Comparison of ENCODE assay signal across 8 cellular contexts in genomic region chr3:134250717-134251220, GRCh38. TPM values are rescaled to one million over a fixed set of nuclear protein-coding genes. Genes with fewer than 3 reads are reported as not detected.
DNase-seq lines count a peak whose midpoint lies in the region; ATAC-seq and TF ChIP-seq lines count a peak whose summit lies in the region.

TSS of gene RYK (minus strand) at chr3:134250859. CDS start at chr3:134250654, 205 bp downstream.

- H3K4me1 ChIP-seq in ACC112 (ENCODE audit: control insufficient read depth, insufficient read depth, low read length, unreplicated experiment) (peaks cover 15% of the 10 kb centered on the region), spleen (peaks cover 25 to 76% (median 50%) of the 10 kb centered on the region in 6 donors)

- H3K4me3 ChIP-seq in ACC112 (ENCODE audit: low read depth, low read length), result peak within 1 kb of the TSS; percentile 96
- peak within 1 kb of the TSS; percentile 69 to 73 for H3K4me3 ChIP-seq in cardiac fibroblast (replicated peaks in 1 of 2; ENCODE audit: low read depth in 2 of 2, low read length in 2 of 2)
- H3K4me3 ChIP-seq in spleen, result peak within 1 kb of the TSS; percentile 65 to 91 (median 70)

- H3K4me3 Mint-ChIP-seq in WTC11, result peak within 1 kb of the TSS; percentile 89

- H3K36me3 ChIP-seq in ACC112 (ENCODE audit: insufficient read depth, low read length) (no peaks in the 10 kb centered on the region), spleen (no peaks in the 10 kb centered on the region)

- peaks cover 63% of the 10 kb centered on the region for H3K4me1 Mint-ChIP-seq in WTC11

- WGBS in spleen, 5 donors, result 0 to 1% (median 0%) methylated on average over 18 to 59 of the region's 59 CpGs

- TF ChIP-seq CTCF in WTC11 (IDR thresholded peaks at IDR 0.05) (no peak), cardiac fibroblast (IDR thresholded peaks at IDR 0.05; ENCODE audit: low read depth, low read length) (no peak), spleen (IDR thresholded peaks at IDR 0.05 in 8 of 11, conservative IDR thresholded peaks at IDR 0.05 in 3 of 11) (no peak)

- peak in 1 of 3 donors; percentile 17 for TF ChIP-seq POLR2A in spleen (IDR thresholded peaks at IDR 0.05)

- ATAC-seq in GM18868 (IDR thresholded peaks at IDR 0.05; ENCODE audit: unreplicated experiment), result peak; percentile 77
- ATAC-seq in HG03097 (IDR thresholded peaks at IDR 0.05; ENCODE audit: low FRiP score, unreplicated experiment), result peak; percentile 68
- peak; percentile 67 for ATAC-seq in WTC11

- peaks cover 8% of the 10 kb centered on the region for H3K9me3 Mint-ChIP-seq in WTC11

- H3K27ac ChIP-seq in ACC112 (ENCODE audit: low read depth, low read length) (peak within 1 kb of the TSS; percentile 72), spleen (peak within 1 kb of the TSS; percentile 87 to 96 (median 91))

- CTCF ChIA-PET in WTC11 (lab: Charles Lee), result interaction anchor here (0.6 to 1.4 kb wide), 9 partner anchors 10 to 588 kb away, joined by 3 to 4 read pairs (median 3); no protein-coding TSS in a partner anchor

- intact Hi-C loops in spleen (cut with DNase I; ENCODE audit: low total_unique reads), result no loop called here

- H3K9me3 ChIP-seq in spleen, result no peaks in the 10 kb centered on the region

- POLR2A ChIA-PET in WTC11 (lab: Charles Lee), result interaction anchor here (1.2 to 1.5 kb wide), 2 partner anchors 11 to 113 kb away, joined by 3 to 6 read pairs; no protein-coding TSS in a partner anchor

- DNase-seq in NCI-H2171 (lab: John Stamatoyannopoulos, UW) (peak; percentile 64), WTC11 (ENCODE audit: low spot score) (peak; percentile 82), cardiac fibroblast (ENCODE audit: low read depth in 2 of 2) (peak; percentile 72 to 76), inferior parietal cortex (ENCODE audit: extremely low spot score) (peak; percentile 74), spleen (peak; percentile 95)

- peak within 1 kb of the TSS; percentile 91 for H2AFZ ChIP-seq in ACC112 (ENCODE audit: low read length, unreplicated experiment)

- peak within 1 kb of the TSS; percentile 92 for H3K27ac Mint-ChIP-seq in WTC11

- H3K27me3 ChIP-seq in ACC112 (ENCODE audit: insufficient read depth, low read length) (no peaks in the 10 kb centered on the region), spleen (replicated peaks in 1 of 7) (no peaks in the 10 kb centered on the region)

- no peaks in the 10 kb centered on the region for H3K27me3 Mint-ChIP-seq in WTC11 (ENCODE audit: low read depth)

- H3K79me2 ChIP-seq in ACC112 (ENCODE audit: control insufficient read depth, insufficient read depth, low read length, unreplicated experiment), result peaks cover 46% of the 10 kb centered on the region

- H3K36me3 Mint-ChIP-seq in WTC11, result peaks cover 12% of the 10 kb centered on the region

TF ChIP-seq in WTC11, 78 proteins besides CTCF, POLR2A, EP300 and RAD21 (continues in another document):
- TF ChIP-seq, protein P1, sequence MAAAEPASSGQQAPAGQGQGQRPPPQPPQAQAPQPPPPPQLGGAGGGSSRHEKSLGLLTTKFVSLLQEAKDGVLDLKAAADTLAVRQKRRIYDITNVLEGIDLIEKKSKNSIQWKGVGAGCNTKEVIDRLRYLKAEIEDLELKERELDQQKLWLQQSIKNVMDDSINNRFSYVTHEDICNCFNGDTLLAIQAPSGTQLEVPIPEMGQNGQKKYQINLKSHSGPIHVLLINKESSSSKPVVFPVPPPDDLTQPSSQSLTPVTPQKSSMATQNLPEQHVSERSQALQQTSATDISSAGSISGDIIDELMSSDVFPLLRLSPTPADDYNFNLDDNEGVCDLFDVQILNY (CRISPR knock-in tag; IDR thresholded peaks at IDR 0.05), result 0 out of 2 replicates have a peak, but pooled peaks have one; percentile 31
- TF ChIP-seq OVOL2 (CRISPR knock-in tag; IDR thresholded peaks at IDR 0.05; ENCODE audit: borderline replicate concordance) (no peak), ETV6 (CRISPR knock-in tag; IDR thresholded peaks at IDR 0.05) (no peak), TCF7 (CRISPR knock-in tag; IDR thresholded peaks at IDR 0.05; ENCODE audit: low read depth) (no peak), MXD4 (CRISPR knock-in tag; IDR thresholded peaks at IDR 0.05; ENCODE audit: borderline replicate concordance) (no peak), RORB (CRISPR knock-in tag; IDR thresholded peaks at IDR 0.05) (no peak), ZMAT4 (CRISPR knock-in tag; IDR thresholded peaks at IDR 0.05) (no peak), FOXK1 (CRISPR knock-in tag; IDR thresholded peaks at IDR 0.05) (peak; percentile 56; the same call in 1 of the 2 replicates), ZNF416 (CRISPR knock-in tag; IDR thresholded peaks at IDR 0.05) (0 out of 2 replicates have a peak, but pooled peaks have one; percentile 33), PRRX2 (CRISPR knock-in tag; IDR thresholded peaks at IDR 0.05) (no peak), GRHL2 (CRISPR knock-in tag; IDR thresholded peaks at IDR 0.05; ENCODE audit: insufficient replicate concordance, severe bottlenecking) (no peak), SP1 (CRISPR knock-in tag; conservative IDR thresholded peaks at IDR 0.05) (peak; percentile 51), FOXP1 (CRISPR knock-in tag; IDR thresholded peaks at IDR 0.05; ENCODE audit: borderline replicate concordance) (peak; percentile 37; the same call in 1 of the 2 replicates), KAT7 (CRISPR knock-in tag; IDR thresholded peaks at IDR 0.05; ENCODE audit: borderline replicate concordance) (0 out of 2 replicates have a peak, but pooled peaks have one; percentile 34), ATF2 (CRISPR knock-in tag; IDR thresholded peaks at IDR 0.05; ENCODE audit: borderline replicate concordance, low read depth) (no peak), TEAD1 (CRISPR knock-in tag; IDR thresholded peaks at IDR 0.05) (no peak; the same call in 1 of the 2 replicates), ZNF671 (CRISPR knock-in tag; IDR thresholded peaks at IDR 0.05) (no peak), CREM (CRISPR knock-in tag; IDR thresholded peaks at IDR 0.05) (no peak), TP53 (CRISPR knock-in tag; IDR thresholded peaks at IDR 0.05) (no peak), SOX15 (CRISPR knock-in tag; IDR thresholded peaks at IDR 0.05) (no peak), ZNF423 (CRISPR knock-in tag; IDR thresholded peaks at IDR 0.05) (peak; percentile 50; the same call in 1 of the 2 replicates), ZNF263 (CRISPR knock-in tag; IDR thresholded peaks at IDR 0.05; ENCODE audit: low read depth) (no peak), GABPB1 (CRISPR knock-in tag; IDR thresholded peaks at IDR 0.05) (peak; percentile 60; the same call in 1 of the 2 replicates), FOXP4 (CRISPR knock-in tag; IDR thresholded peaks at IDR 0.05) (peak; percentile 78), ZBTB21 (CRISPR knock-in tag; IDR thresholded peaks at IDR 0.05; ENCODE audit: borderline replicate concordance) (no peak), ZSCAN18 (CRISPR knock-in tag; IDR thresholded peaks at IDR 0.05) (no peak), JUN (CRISPR knock-in tag; IDR thresholded peaks at IDR 0.05) (no peak)
- TF ChIP-seq, protein P2, sequence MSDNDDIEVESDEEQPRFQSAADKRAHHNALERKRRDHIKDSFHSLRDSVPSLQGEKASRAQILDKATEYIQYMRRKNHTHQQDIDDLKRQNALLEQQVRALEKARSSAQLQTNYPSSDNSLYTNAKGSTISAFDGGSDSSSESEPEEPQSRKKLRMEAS (CRISPR knock-in tag; IDR thresholded peaks at IDR 0.05), result peak; percentile 76; the same call in 1 of the 2 replicates

RNA-seq across cellular contexts. Expression of gene RYK, which starts in this region (rescaled TPM):
- total RNA-seq in WTC11 (2021), result 46.1 to 54.2 TPM (median 48.5 TPM) in 3 replicates
- total RNA-seq in spleen, result 100 to 1,000 TPM in 1 of 7 donors, 10 to 100 TPM in 6; 37.1 to 108 (median 55.9) TPM
- 10 to 100 TPM; 18.9 to 24.9 (median 22.5) TPM for polyA plus RNA-seq in spleen

Comparison
In these comparisons a context has a peak if more than half of its experiments do, and no peak if none do; other contexts are left out.
1. Peak in every context shown above with its lines: DNase-seq, ATAC-seq, H3K4me3 ChIP-seq and H3K27ac ChIP-seq.